ENCODE assay signal across 3 cellular contexts in the genomic region with DNA sequence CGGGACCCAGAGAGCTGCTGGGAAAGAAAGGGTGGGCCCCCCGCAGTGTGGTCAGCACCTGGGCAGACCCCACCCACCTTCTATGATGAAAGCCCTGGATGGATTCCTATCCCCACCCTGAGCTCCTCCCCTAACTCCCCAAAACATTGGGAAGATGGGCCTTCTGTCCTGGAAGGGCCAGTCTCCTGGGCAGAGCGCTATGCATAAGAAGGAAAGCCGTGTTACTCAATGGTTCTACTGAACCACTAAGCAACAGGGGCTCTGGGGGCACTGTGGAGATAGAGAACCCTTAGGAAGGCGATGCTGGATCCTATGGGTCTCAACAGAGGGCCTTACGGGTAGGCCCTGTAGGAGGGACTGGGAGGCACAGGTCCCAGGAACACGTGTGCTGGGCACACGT.
TF ChIP-seq lines count a peak whose summit lies in the region.

No MANE protein-coding gene starts in this region.

TF ChIP-seq in GM23338, 12 proteins besides CTCF, POLR2A, EP300 and RAD21 (continues in another document):
- TF ChIP-seq JUNB (IDR thresholded peaks at IDR 0.05; ENCODE audit: unreplicated experiment) (no peak), ETS1 (IDR thresholded peaks at IDR 0.05) (no peak), ZNF331 (CRISPR knock-in tag; IDR thresholded peaks at IDR 0.05; ENCODE audit: low read depth) (no peak), ZNF114 (CRISPR knock-in tag; IDR thresholded peaks at IDR 0.05) (no peak), REST (IDR thresholded peaks at IDR 0.05; ENCODE audit: unreplicated experiment) (no peak), STAT1 (IDR thresholded peaks at IDR 0.05; ENCODE audit: unreplicated experiment) (no peak), NANOG (IDR thresholded peaks at IDR 0.05; ENCODE audit: borderline replicate concordance) (no peak), EZH2 (IDR thresholded peaks at IDR 0.05; ENCODE audit: low read depth, unreplicated experiment) (no peak), CREB1 (CRISPR knock-in tag; IDR thresholded peaks at IDR 0.05; ENCODE audit: low read depth) (no peak), POLR2AphosphoS5 (IDR thresholded peaks at IDR 0.05; ENCODE audit: low read depth) (no peak), EZH2phosphoT487 (IDR thresholded peaks at IDR 0.05; ENCODE audit: unreplicated experiment) (no peak)

TF ChIP-seq in WTC11, 78 proteins besides CTCF, POLR2A, EP300 and RAD21:
- TF ChIP-seq GABPB1 (CRISPR knock-in tag; IDR thresholded peaks at IDR 0.05) (no peak), ZNF423 (CRISPR knock-in tag; IDR thresholded peaks at IDR 0.05) (peak; percentile 58; the same call in 1 of the 2 replicates)

TF ChIP-seq in H1, 55 proteins besides CTCF, POLR2A, EP300 and RAD21:
- TF ChIP-seq ZNF274 (IDR thresholded peaks at IDR 0.05; ENCODE audit: borderline replicate concordance, extremely low read depth, low read length): no peak
- no peak for TF ChIP-seq SIX5 (IDR thresholded peaks at IDR 0.05; ENCODE audit: low read depth, low read length)
- no peak for TF ChIP-seq ATF2 (IDR thresholded peaks at IDR 0.05; ENCODE audit: low read length)
- TF ChIP-seq SP4 (IDR thresholded peaks at IDR 0.05; ENCODE audit: low read length): no peak
- TF ChIP-seq CTBP2 (IDR thresholded peaks at IDR 0.05; ENCODE audit: borderline replicate concordance, insufficient read depth, insufficient read length, low read length): no peak
- TF ChIP-seq GTF2F1 (IDR thresholded peaks at IDR 0.05; ENCODE audit: borderline replicate concordance, low read depth, low read length): no peak
- no peak for TF ChIP-seq FOSL1 (IDR thresholded peaks at IDR 0.05; ENCODE audit: insufficient read depth, low read depth, low read length)
- TF ChIP-seq CBX8 (IDR thresholded peaks at IDR 0.05; ENCODE audit: borderline replicate concordance, low read depth, low read length): no peak
- no peak for TF ChIP-seq HDAC6 (IDR thresholded peaks at IDR 0.05; ENCODE audit: low read depth, low read length)
- no peak for TF ChIP-seq NANOG (IDR thresholded peaks at IDR 0.05; ENCODE audit: insufficient read depth, low read depth, low read length, poor library complexity, severe bottlenecking)
- no peak for TF ChIP-seq TCF12 (IDR thresholded peaks at IDR 0.05; ENCODE audit: low read depth, low read length)
- TF ChIP-seq YY1 (IDR thresholded peaks at IDR 0.05; ENCODE audit: low read depth, low read length): no peak
- no peak for TF ChIP-seq SIRT6 (IDR thresholded peaks at IDR 0.05; ENCODE audit: low read length)
- no peak for TF ChIP-seq SP2 (IDR thresholded peaks at IDR 0.05; ENCODE audit: low read length)
- no peak for TF ChIP-seq BACH1 (IDR thresholded peaks at IDR 0.05; ENCODE audit: low read length)
- TF ChIP-seq TAF1 (IDR thresholded peaks at IDR 0.05; ENCODE audit: low read depth, low read length): no peak
